In genomic region chr2:66305714-66306113, GRCh38 we compare ENCODE assay signal across 9 cellular contexts.
DNase-seq lines count a peak whose midpoint lies in the region; ATAC-seq, FAIRE-seq and TF ChIP-seq lines count a peak whose summit lies in the region.
"Had no signal": no experiment of that assay in that cellular context is flagged by ENCODE, and none has a peak within 500 bp of the region (broad histone marks: within the 10 kb centered on the region; RNA-seq: fewer than 3 reads in every experiment).

No MANE protein-coding gene starts in this region.

- peaks cover 0 to 5% (median 0%) of the 10 kb centered on the region in 11 donors for H3K9me3 ChIP-seq in heart right ventricle

- FAIRE-seq in HTR-8/SVneo (lab: Jason Lieb, UNC) (no peak), D721Med (lab: Jason Lieb, UNC) (no peak)

- H3K4me1 ChIP-seq in heart right ventricle, result peaks cover 0 to 25% (median under 1%) of the 10 kb centered on the region in 9 donors

- DNase-seq in NCI-H1092 treated with DMSO at 0.1 percent for 48 hours (lab: John Stamatoyannopoulos, UW) (peak; percentile 64), SK-N-DZ (ENCODE audit: low spot score) (peak; percentile 73), heart right ventricle (peak; percentile 64 to 75), skeletal muscle cell (ENCODE audit: low read depth) (peak; percentile 4), GDM1 (lab: John Stamatoyannopoulos, UW) (no peak), HTR-8/SVneo (ENCODE audit: insufficient read length, low spot score) (no peak), D721Med (ENCODE audit: insufficient read length, low spot score) (no peak)
- DNase-seq: stimulated activated naive CD4-positive, alpha-beta T cell had no signal

- ATAC-seq in heart right ventricle (peak; percentile 52 to 79 (median 71)), GM19455 (IDR thresholded peaks at IDR 0.05; ENCODE audit: unreplicated experiment) (no peak)

- H3K27me3 ChIP-seq in heart right ventricle, result no peaks in the 10 kb centered on the region

- TF ChIP-seq CTCF in heart right ventricle (IDR thresholded peaks at IDR 0.05), result no peak
- no peak for TF ChIP-seq CTCF in D721Med (IDR thresholded peaks at IDR 0.05; ENCODE audit: insufficient read depth, missing control alignments)

- intact Hi-C loops in heart right ventricle (cut with DNase I), result no loop called here

- peak overlapping the region in 2 of 10 donors; percentile 9 to 25 for H3K27ac ChIP-seq in heart right ventricle

- no peaks in the 10 kb centered on the region for H3K36me3 ChIP-seq in heart right ventricle

- WGBS in heart right ventricle, 2 donors, result 50 to 67% methylated on average over 12 of the region's 12 CpGs

- H3K4me3 ChIP-seq in heart right ventricle, result no peak overlapping the region
- no peak overlapping the region for H3K4me3 ChIP-seq in skeletal muscle cell (ENCODE audit: low read depth, low read length)

Comparison
In these comparisons a context has a peak if more than half of its experiments do, and no peak if none do; other contexts are left out.
1. DNase-seq: peak in NCI-H1092 treated with DMSO at 0.1 percent for 48 hours (single experiment), SK-N-DZ (single experiment), heart right ventricle (2 of 2) and skeletal muscle cell (single experiment); none in GDM1 (single experiment), HTR-8/SVneo (single experiment) and D721Med (single experiment).